1 cellular context compared by ENCODE assay signal in genomic region chr1:149176453-149177316, GRCh38.
TF ChIP-seq lines count a peak whose summit lies in the region.

No MANE protein-coding gene starts in this region.

TF ChIP-seq in K562, 482 proteins besides CTCF, POLR2A, EP300 and RAD21:
- peak; percentile 97 for TF ChIP-seq SMAD4 (CRISPR knock-in tag; conservative IDR thresholded peaks at IDR 0.05)
- peak; percentile 64 for TF ChIP-seq CXXC5 (CRISPR knock-in tag; IDR thresholded peaks at IDR 0.05)
- TF ChIP-seq CEBPB (tag; IDR thresholded peaks at IDR 0.05) = peak; percentile 52
- TF ChIP-seq MAZ (CRISPR knock-in tag; conservative IDR thresholded peaks at IDR 0.05 in 1 of 2, IDR thresholded peaks at IDR 0.05 in 1 of 2) = peak in 1 of 2 experiments; percentile 25; a peak in 1 of 4 replicates
- TF ChIP-seq RFX1 (IDR thresholded peaks at IDR 0.05) = peak; percentile 80
- TF ChIP-seq YY1 (IDR thresholded peaks at IDR 0.05; ENCODE audit: borderline replicate concordance in 1 of 3, control insufficient read depth in 1 of 3, extremely low read depth in 1 of 3, insufficient read depth in 3 of 3, insufficient read length in 1 of 3, insufficient replicate concordance in 2 of 3, low read depth in 1 of 3, low read length in 2 of 3) = peak in 1 of 3 experiments; percentile 62
- TF ChIP-seq ETV1 (tag; conservative IDR thresholded peaks at IDR 0.05; ENCODE audit: low read depth) = peak; percentile 45; the same call in 1 of the 2 replicates
- TF ChIP-seq RBBP5 (IDR thresholded peaks at IDR 0.05; ENCODE audit: borderline replicate concordance, insufficient read depth, low read length, poor library complexity, severe bottlenecking) = peak; percentile 34
- TF ChIP-seq ZFX (CRISPR knock-in tag; IDR thresholded peaks at IDR 0.05) = peak; percentile 61
- peak; percentile 87 for TF ChIP-seq HNRNPLL (IDR thresholded peaks at IDR 0.05; ENCODE audit: low read depth, low read length, poor library complexity, severe bottlenecking)
- TF ChIP-seq PHF20 (IDR thresholded peaks at IDR 0.05; ENCODE audit: partially characterized antibody) = peak; percentile 28
- TF ChIP-seq POLR2G (IDR thresholded peaks at IDR 0.05; ENCODE audit: low read depth, low read length) = peak; percentile 53
- peak; percentile 24; the same call in 1 of the 2 replicates for TF ChIP-seq VEZF1 (CRISPR knock-in tag; IDR thresholded peaks at IDR 0.05)
- peak; percentile 60 for TF ChIP-seq RBFOX2 (IDR thresholded peaks at IDR 0.05; ENCODE audit: low read depth, low read length)
- 0 out of 2 replicates have a peak, but pooled peaks have one; percentile 35 for TF ChIP-seq NFRKB (IDR thresholded peaks at IDR 0.05; ENCODE audit: low read depth)
- TF ChIP-seq TAF1 (IDR thresholded peaks at IDR 0.05; ENCODE audit: control insufficient read depth, extremely low read depth, insufficient read depth, low read length, severe bottlenecking) = peak; percentile 20
- TF ChIP-seq PHF8 (IDR thresholded peaks at IDR 0.05; ENCODE audit: borderline replicate concordance, low read length) = peak; percentile 22; the same call in 1 of the 2 replicates
- TF ChIP-seq NRF1 (conservative IDR thresholded peaks at IDR 0.05 in 1 of 2, IDR thresholded peaks at IDR 0.05 in 1 of 2) = peak in 1 of 2 experiments; percentile 60
- TF ChIP-seq MNT (conservative IDR thresholded peaks at IDR 0.05) = 0 out of 4 replicates have a peak, but pooled peaks of 1 of the 2 experiments have one; percentile 14
